30 cellular contexts compared by ENCODE assay signal in the genomic region with DNA sequence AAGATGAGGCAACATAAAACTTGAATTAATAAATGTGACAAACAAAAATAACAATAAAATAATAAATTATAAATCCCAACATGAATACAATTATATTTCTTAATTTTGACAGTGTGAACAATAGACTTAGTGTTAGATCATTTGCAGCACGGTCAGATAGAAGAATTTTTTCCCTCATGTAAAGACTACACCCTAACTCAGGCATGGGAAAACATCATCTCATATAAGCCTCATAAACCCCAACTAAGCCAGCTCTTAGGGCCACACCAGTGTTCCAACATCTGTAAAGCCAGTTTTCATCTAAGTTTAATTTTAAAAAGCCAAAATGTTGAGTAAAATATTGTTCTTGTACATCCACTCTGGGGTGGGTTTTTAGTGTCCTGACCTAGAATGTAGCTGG.
"Had no signal": no experiment of that assay in that cellular context is flagged by ENCODE, and none has a peak within 500 bp of the region (broad histone marks: within the 10 kb centered on the region; RNA-seq: fewer than 3 reads in every experiment).

No MANE protein-coding gene starts in this region.

- H3K36me3 Mint-ChIP-seq: activated CD4-positive, alpha-beta memory T cell treated with anti-CD3 and anti-CD28 coated beads for 36 hours; stimulated activated memory B cell treated with anti-CD40 and anti-IgM and Interleukin-4, amounts not matched to agents 10 μg/mL and 1 μg/mL and 100 μg/mL, for 72 hours had no signal

- H3K27ac ChIP-seq: brain microvascular endothelial cell, coronary artery, dorsolateral prefrontal cortex, esophagus muscularis mucosa, heart right ventricle, lower lobe of right lung, psoas muscle had no signal

- H3K4me1 Mint-ChIP-seq: activated CD4-positive, alpha-beta T cell treated with anti-CD3 and anti-CD28 coated beads, Interleukin-2, amount 10 ng/mL, durations not matched to agents 24 days and 14 days; stimulated activated naive CD8-positive, alpha-beta T cell treated with anti-CD3 and anti-CD28 coated beads, Interleukin-15, amount 100 ng/mL, for 72 hours had no signal

- H3K27me3 ChIP-seq: brain microvascular endothelial cell, esophagus muscularis mucosa, pancreas had no signal

- H3K27me3 Mint-ChIP-seq: stimulated activated memory B cell treated with anti-CD40 and anti-IgM and Interleukin-4, amounts not matched to agents 10 μg/mL and 1 μg/mL and 100 μg/mL, for 72 hours had no signal

- DNase-seq: activated CD4-positive, alpha-beta memory T cell treated with anti-CD3 and anti-CD28 coated beads for 36 hours; activated CD4-positive, alpha-beta T cell treated with anti-CD3 and anti-CD28 coated beads, Interleukin-2, amount 10 ng/mL, durations not matched to agents 24 days and 14 days; activated CD4-positive, CD25-positive, alpha-beta regulatory T cell treated with anti-CD3 and anti-CD28 coated beads, Interleukin-2, amount 50 U/mL, for 72 hours; activated CD8-positive, alpha-beta memory T cell treated with anti-CD3 and anti-CD28 coated beads, Interleukin-2, amount 50 U/mL, for 48 hours; activated gamma-delta T cell; activated naive CD4-positive, alpha-beta T cell treated with anti-CD3 and anti-CD28 coated beads, Interleukin-2, amount 50 U/mL, for 16 hours; activated T-cell treated with anti-CD3 and anti-CD28 coated beads, Interleukin-2, amount 50 U/mL, for 24 hours; amniotic stem cell; brain microvascular endothelial cell; dorsolateral prefrontal cortex; effector memory CD4-positive, alpha-beta T cell; foreskin melanocyte; heart right ventricle; kidney glomerular epithelial cell; lower lobe of right lung; nucleus accumbens; pancreas; psoas muscle; stimulated activated CD4-positive, alpha-beta T cell treated with anti-CD3 and anti-CD28 coated beads, Interleukin-1b, Interleukin-23, amount 100 ng/mL, for 48 hours; stimulated activated CD4-positive, alpha-beta T cell treated with anti-CD3 and anti-CD28 coated beads, Interleukin-4, amount 100 ng/mL, for 4 hours; stimulated activated CD8-positive, alpha-beta memory T cell treated with anti-CD3 and anti-CD28 coated beads, Interleukin-4, amount 100 ng/mL, for 48 hours; stimulated activated naive CD8-positive, alpha-beta T cell treated with anti-CD3 and anti-CD28 coated beads, Interleukin-15, amount 100 ng/mL, for 72 hours; substantia nigra; T-helper 1 cell had no signal

- H3K4me3 Mint-ChIP-seq: activated CD4-positive, alpha-beta memory T cell treated with anti-CD3 and anti-CD28 coated beads for 36 hours; activated CD4-positive, alpha-beta T cell treated with anti-CD3 and anti-CD28 coated beads, Interleukin-2, amount 10 ng/mL, durations not matched to agents 24 days and 14 days; activated T-cell treated with anti-CD3 and anti-CD28 coated beads, Interleukin-2, amount 50 U/mL, for 24 hours; neural crest cell; stimulated activated memory B cell treated with anti-CD40 and anti-IgM and Interleukin-4, amounts not matched to agents 10 μg/mL and 1 μg/mL and 100 μg/mL, for 72 hours; stimulated activated naive CD8-positive, alpha-beta T cell treated with anti-CD3 and anti-CD28 coated beads, Interleukin-15, amount 100 ng/mL, for 72 hours had no signal

- H3K27ac Mint-ChIP-seq: activated CD4-positive, alpha-beta memory T cell treated with anti-CD3 and anti-CD28 coated beads for 36 hours; activated CD4-positive, alpha-beta T cell treated with anti-CD3 and anti-CD28 coated beads, Interleukin-2, amount 10 ng/mL, durations not matched to agents 24 days and 14 days; activated T-cell treated with anti-CD3 and anti-CD28 coated beads, Interleukin-2, amount 50 U/mL, for 24 hours; stimulated activated memory B cell treated with anti-CD40 and anti-IgM and Interleukin-4, amounts not matched to agents 10 μg/mL and 1 μg/mL and 100 μg/mL, for 72 hours; stimulated activated naive CD8-positive, alpha-beta T cell treated with anti-CD3 and anti-CD28 coated beads, Interleukin-15, amount 100 ng/mL, for 72 hours had no signal

- ATAC-seq: heart right ventricle; lower lobe of right lung; pancreas; psoas muscle; stimulated activated memory B cell treated with anti-CD40 and anti-IgM and Interleukin-4, amounts not matched to agents 10 μg/mL and 1 μg/mL and 100 μg/mL, for 72 hours; stimulated activated naive CD8-positive, alpha-beta T cell treated with anti-CD3 and anti-CD28 coated beads, Interleukin-15, amount 100 ng/mL, for 72 hours had no signal

- FAIRE-seq: astrocyte, pancreas had no signal

- H3K9me3 ChIP-seq: esophagus muscularis mucosa, heart right ventricle, lower lobe of right lung, pancreas had no signal

- H3K36me3 ChIP-seq: brain microvascular endothelial cell, esophagus muscularis mucosa, heart right ventricle, lower lobe of right lung, pancreas had no signal

- H3K9me3 Mint-ChIP-seq: activated CD4-positive, alpha-beta memory T cell treated with anti-CD3 and anti-CD28 coated beads for 36 hours; activated CD4-positive, alpha-beta T cell treated with anti-CD3 and anti-CD28 coated beads, Interleukin-2, amount 10 ng/mL, durations not matched to agents 24 days and 14 days; activated T-cell treated with anti-CD3 and anti-CD28 coated beads, Interleukin-2, amount 50 U/mL, for 24 hours; neural crest cell; stimulated activated memory B cell treated with anti-CD40 and anti-IgM and Interleukin-4, amounts not matched to agents 10 μg/mL and 1 μg/mL and 100 μg/mL, for 72 hours; stimulated activated naive CD8-positive, alpha-beta T cell treated with anti-CD3 and anti-CD28 coated beads, Interleukin-15, amount 100 ng/mL, for 72 hours had no signal

- H3K4me3 ChIP-seq: coronary artery, dorsolateral prefrontal cortex, esophagus muscularis mucosa, heart right ventricle, lower lobe of right lung, pancreas, psoas muscle, smooth muscle cell had no signal

- H3K4me1 ChIP-seq: esophagus muscularis mucosa, heart right ventricle, lower lobe of right lung had no signal
